ENCODE assay signal across 8 cellular contexts in the genomic region with DNA sequence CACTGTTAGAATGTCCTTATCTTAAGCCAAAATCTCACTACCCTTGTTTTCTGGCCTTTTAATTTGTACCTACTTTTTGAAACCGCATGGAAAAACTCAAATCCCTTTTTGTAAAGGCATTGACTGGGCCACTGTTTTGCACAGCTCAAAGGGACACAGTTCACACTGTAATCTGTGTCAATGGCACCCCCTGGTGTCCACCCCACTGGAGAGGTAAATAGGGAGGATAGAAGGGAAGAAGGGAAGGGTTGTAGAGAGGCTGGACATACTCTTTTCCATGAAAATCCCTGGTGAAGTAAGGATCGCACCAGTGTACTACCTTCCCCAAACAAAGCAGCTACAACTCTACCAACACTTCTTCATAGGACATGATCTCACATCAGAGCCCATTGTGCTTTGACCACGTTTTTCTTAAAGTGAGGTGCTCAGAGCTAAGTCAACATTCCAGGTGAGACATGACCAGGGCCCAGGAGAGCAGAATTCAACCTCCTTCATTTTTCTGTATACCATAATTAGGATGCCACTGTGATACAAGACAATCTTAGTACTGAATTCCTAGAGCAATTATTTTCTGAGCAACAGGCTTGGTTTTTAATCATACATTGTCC.
DNase-seq lines count a peak whose midpoint lies in the region; ATAC-seq lines count a peak whose summit lies in the region.

No MANE protein-coding gene starts in this region.

- H3K4me1 Mint-ChIP-seq in activated naive CD8-positive, alpha-beta T cell treated with anti-CD3 and anti-CD28 coated beads, Interleukin-2, amount 10 ng/mL, durations not matched to agents 7 days and 5 days, result peaks cover 11% of the 10 kb centered on the region

- POLR2A ChIA-PET in activated naive CD8-positive, alpha-beta T cell treated with anti-CD3 and anti-CD28 coated beads, Interleukin-2, amount 10 ng/mL, durations not matched to agents 7 days and 5 days (lab: Charles Lee), result interaction anchor here (0.6 kb wide), 1 partner anchor 332 kb away, joined by 4 read pairs; no protein-coding TSS in a partner anchor

- no peaks in the 10 kb centered on the region for H3K27me3 Mint-ChIP-seq in activated naive CD8-positive, alpha-beta T cell treated with anti-CD3 and anti-CD28 coated beads, Interleukin-2, amount 10 ng/mL, durations not matched to agents 7 days and 5 days

- peak; percentile 87 for ATAC-seq in activated naive CD8-positive, alpha-beta T cell treated with anti-CD3 and anti-CD28 coated beads, Interleukin-2, amount 10 ng/mL, durations not matched to agents 7 days and 5 days (ENCODE audit: low read depth)
- ATAC-seq in left cardiac atrium (peak; percentile 81), GM18858 (IDR thresholded peaks at IDR 0.05; ENCODE audit: unreplicated experiment) (no peak)

- intact Hi-C loops in left cardiac atrium (cut with DNase I), result loop anchor here in 1 of 2 donors (1.0 to 5.0 kb wide), 3 partner anchors 45 to 435 kb away; no protein-coding TSS in a partner anchor

- in situ Hi-C loops in Caki2 (cut with HindIII; ENCODE audit: low pct_unique_long_range_greater_than_20kb, low sequenced_read_pairs), result no loop called here

- no peaks in the 10 kb centered on the region for H3K9me3 Mint-ChIP-seq in activated naive CD8-positive, alpha-beta T cell treated with anti-CD3 and anti-CD28 coated beads, Interleukin-2, amount 10 ng/mL, durations not matched to agents 7 days and 5 days

- peak; percentile 75 for DNase-seq in Caki2 (ENCODE audit: low read depth)
- peak; percentile 37 for DNase-seq in H4 (ENCODE audit: low spot score)
- peak; percentile 16 for DNase-seq in NCI-H1436 treated with DMSO at 0.1 percent for 48 hours (lab: John Stamatoyannopoulos, UW)
- peak; percentile 77 to 81 for DNase-seq in SW 1271 (lab: John Stamatoyannopoulos, UW)
- peak; percentile 74 for DNase-seq in activated naive CD8-positive, alpha-beta T cell treated with anti-CD3 and anti-CD28 coated beads, Interleukin-2, amount 10 ng/mL, durations not matched to agents 7 days and 5 days
- peak; percentile 91 for DNase-seq in left cardiac atrium
- DNase-seq in retina, result peak; percentile 73

- H3K4me3 Mint-ChIP-seq in activated naive CD8-positive, alpha-beta T cell treated with anti-CD3 and anti-CD28 coated beads, Interleukin-2, amount 10 ng/mL, durations not matched to agents 7 days and 5 days, result no peak overlapping the region

- no peaks in the 10 kb centered on the region for H3K36me3 Mint-ChIP-seq in activated naive CD8-positive, alpha-beta T cell treated with anti-CD3 and anti-CD28 coated beads, Interleukin-2, amount 10 ng/mL, durations not matched to agents 7 days and 5 days

- H3K27ac Mint-ChIP-seq in activated naive CD8-positive, alpha-beta T cell treated with anti-CD3 and anti-CD28 coated beads, Interleukin-2, amount 10 ng/mL, durations not matched to agents 7 days and 5 days, result no peak overlapping the region

Comparison
In these comparisons a context has a peak if more than half of its experiments do, and no peak if none do; other contexts are left out.
1. DNase-seq: peak in every context shown above with its lines; median percentile 91 in left cardiac atrium; 79 in SW 1271; 75 in Caki2; 74 in activated naive CD8-positive, alpha-beta T cell treated with anti-CD3 and anti-CD28 coated beads, Interleukin-2, amount 10 ng/mL, durations not matched to agents 7 days and 5 days; 73 in retina; 37 in H4; 16 in NCI-H1436 treated with DMSO at 0.1 percent for 48 hours.